In the genomic region with DNA sequence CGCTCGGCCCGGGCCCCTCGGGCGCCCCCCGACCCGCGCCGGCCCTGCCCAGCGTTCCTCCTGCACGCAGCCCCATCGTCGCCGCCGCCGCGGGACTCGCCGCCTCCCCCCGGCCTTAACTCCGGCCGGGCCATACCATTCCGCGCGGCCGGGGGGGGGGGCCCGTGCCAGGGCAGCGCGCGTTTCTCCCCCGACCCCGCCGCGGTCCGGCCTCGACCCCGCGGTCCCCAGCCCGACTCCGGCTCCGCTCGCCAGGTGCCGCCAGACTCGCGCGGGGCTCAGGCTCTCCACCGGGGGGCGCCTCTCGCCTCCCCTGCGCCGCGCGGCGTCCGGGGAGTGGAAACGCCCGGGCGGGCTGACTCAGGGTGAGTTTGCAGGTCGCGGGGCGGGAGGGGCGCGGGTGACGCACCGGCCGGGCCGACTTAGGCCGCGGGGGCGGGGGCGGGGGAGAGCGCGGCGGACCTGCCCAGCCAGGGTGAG, we compare ENCODE assay signal across 8 cellular contexts. TPM values are rescaled to one million over a fixed set of nuclear protein-coding genes. Genes with fewer than 3 reads are reported as not detected.
DNase-seq lines count a peak whose midpoint lies in the region; ATAC-seq and TF ChIP-seq lines count a peak whose summit lies in the region.

A gene (minus strand): TSS at position 91 of the 480 bp plus-strand sequence. CDS start 15 bp downstream, at position 76.

- ATAC-seq in GM21723 (IDR thresholded peaks at IDR 0.05; ENCODE audit: unreplicated experiment) (peak; percentile 86), psoas muscle (peak; percentile 95 to 97 (median 96))

- 0 to 1% (median 0%) methylated on average over 34 to 74 of the region's 74 CpGs for WGBS in psoas muscle, 3 donors
- under 1% methylated on average over 74 of the region's 74 CpGs for whole genome bisulfite sequencing in urinary bladder

- peak within 1 kb of the TSS; percentile 50 for H3K4me2 ChIP-seq in Karpas-422 (ENCODE audit: low read depth, low read length, poor library complexity, severe bottlenecking)

- H2AFZ ChIP-seq in Karpas-422 (ENCODE audit: low read length) = no peak within 1 kb of the TSS

- H3K79me2 ChIP-seq in Karpas-422 (ENCODE audit: low read length) = no peaks in the 10 kb centered on the region

- peak; percentile 73 for TF ChIP-seq CTCF in left ventricle myocardium inferior (IDR thresholded peaks at IDR 0.05; ENCODE audit: borderline replicate concordance)
- TF ChIP-seq CTCF in psoas muscle (IDR thresholded peaks at IDR 0.05) = peak; percentile 65

- peak within 1 kb of the TSS; percentile 58 for H3K9ac ChIP-seq in Karpas-422 (ENCODE audit: low read length)

- H3K27ac ChIP-seq in Karpas-422 (ENCODE audit: low read length) (no peak within 1 kb of the TSS), left ventricle myocardium inferior (replicated peaks) (peak within 1 kb of the TSS; percentile 96), psoas muscle (peak within 1 kb of the TSS; percentile 89), urinary bladder (ENCODE audit: low read depth) (peak within 1 kb of the TSS; percentile 84)

- no peaks in the 10 kb centered on the region for H3K9me2 ChIP-seq in Karpas-422 (replicated peaks; ENCODE audit: insufficient read depth, low read length)

- no peaks in the 10 kb centered on the region; the same call in 1 of the 2 replicates for H3K4me1 ChIP-seq in Karpas-422 (ENCODE audit: low read length)
- H3K4me1 ChIP-seq in left ventricle myocardium inferior = peaks cover 44% of the 10 kb centered on the region
- peaks cover 11% of the 10 kb centered on the region for H3K4me1 ChIP-seq in psoas muscle
- H3K4me1 ChIP-seq in urinary bladder (ENCODE audit: insufficient read depth) = peaks cover 3% of the 10 kb centered on the region

- DNase-seq in GDM1 (lab: John Stamatoyannopoulos, UW) = peak; percentile 85
- peak; percentile 84 for DNase-seq in Karpas-422
- peak; percentile 90 for DNase-seq in amniotic epithelial cell (ENCODE audit: low read depth)
- peak; percentile 94 for DNase-seq in left ventricle myocardium inferior
- peak; percentile 95 to 97 for DNase-seq in psoas muscle

- H3K4me3 ChIP-seq in Karpas-422 (ENCODE audit: low read length) (peak within 1 kb of the TSS; percentile 61), left ventricle myocardium inferior (peak within 1 kb of the TSS; percentile 86), psoas muscle (peak within 1 kb of the TSS; percentile 85), urinary bladder (ENCODE audit: low read depth, low read length) (peak within 1 kb of the TSS; percentile 78)

- H3K27me3 ChIP-seq in Karpas-422 (ENCODE audit: low read length) (no peaks in the 10 kb centered on the region), left ventricle myocardium inferior (ENCODE audit: low read depth) (no peaks in the 10 kb centered on the region), psoas muscle (ENCODE audit: insufficient read depth in 3 of 3, low read length in 2 of 3) (peaks cover 0 to 3% (median 0%) of the 10 kb centered on the region in 3 donors)

- intact Hi-C loops in T-helper 1 cell treated with Interleukin-12 subunit alpha and Interleukin-12 subunit beta and Interleukin-4 antibody, amounts not matched to agents 30 ng/mL and 1 ng/mL, for 36 hours (cut with micrococcal nuclease) = loop anchor here (1.0 to 2.0 kb wide), 3 partner anchors 8 to 180 kb away; a partner anchor contains a TSS
- intact Hi-C loops in left ventricle myocardium inferior (cut with micrococcal nuclease) = no loop called here
- intact Hi-C loops in psoas muscle (cut with DNase I) = loop anchor here (5.0 to 10.0 kb wide), 4 partner anchors 74 to 182 kb away; a partner anchor contains a TSS

- no peaks in the 10 kb centered on the region for H4K20me1 ChIP-seq in Karpas-422 (ENCODE audit: insufficient read depth, low read depth, low read length)

- no peaks in the 10 kb centered on the region for H3K9me3 ChIP-seq in Karpas-422 (ENCODE audit: low read length)
- no peaks in the 10 kb centered on the region for H3K9me3 ChIP-seq in left ventricle myocardium inferior (replicated peaks)
- no peaks in the 10 kb centered on the region for H3K9me3 ChIP-seq in psoas muscle

- no peaks in the 10 kb centered on the region for H3K36me3 ChIP-seq in Karpas-422 (ENCODE audit: insufficient read depth, low read length)
- H3K36me3 ChIP-seq in left ventricle myocardium inferior = peaks cover 31% of the 10 kb centered on the region
- peaks cover 14 to 32% of the 10 kb centered on the region in 2 donors for H3K36me3 ChIP-seq in psoas muscle (ENCODE audit: insufficient read depth in 1 of 2, low read depth in 1 of 2)
- peaks cover 2% of the 10 kb centered on the region for H3K36me3 ChIP-seq in urinary bladder (ENCODE audit: insufficient read depth)

RNA-seq across cellular contexts. Expression of the gene that starts here (rescaled TPM):
- 1.0 and 3.0 TPM in 2 replicates for total RNA-seq in Karpas-422 (2014; rRNA removed; shearing (Covaris generic); ENCODE audit: low replicate concordance)
- 16.8 and 17.1 TPM in 2 replicates for total RNA-seq in T-helper 1 cell treated with Interleukin-12 subunit alpha and Interleukin-12 subunit beta and Interleukin-4 antibody, amounts not matched to agents 30 ng/mL and 1 ng/mL, for 36 hours
- total RNA-seq in left ventricle myocardium inferior (55.3 TPM), psoas muscle (100 to 1,000 TPM in 1 of 4 donors, 10 to 100 TPM in 3; 30.7 to 150 (median 57.0) TPM), urinary bladder (11.9 TPM)
- polyA plus RNA-seq in psoas muscle (100 to 1,000 TPM in 2 of 3 donors, 10 to 100 TPM in 1; 37.9 to 172 (median 123) TPM), urinary bladder (44.1 TPM)
